1 cellular context compared by ENCODE assay signal in genomic region chr22:19641254-19641982, GRCh38.
TF ChIP-seq lines count a peak whose summit lies in the region.

No MANE protein-coding gene starts in this region.

TF ChIP-seq in K562, 482 proteins besides CTCF, POLR2A, EP300 and RAD21 (continued from another document):
- TF ChIP-seq ZBTB40 (IDR thresholded peaks at IDR 0.05) (peak; percentile 55), ZBTB40 (CRISPR knock-in tag; IDR thresholded peaks at IDR 0.05) (no peak), ZNF766 (CRISPR knock-in tag; conservative IDR thresholded peaks at IDR 0.05) (no peak)
